Comparison of ENCODE assay signal across 24 cellular contexts in genomic region chr11:78330361-78330760, GRCh38.
"Had no signal": no experiment of that assay in that cellular context is flagged by ENCODE, and none has a peak within 500 bp of the region (broad histone marks: within the 10 kb centered on the region; RNA-seq: fewer than 3 reads in every experiment).

No MANE protein-coding gene starts in this region.

- DNase-seq: activated B cell treated with CpG ODN at 0.5 μM for 24 hours; activated CD4-positive, alpha-beta T cell treated with anti-CD3 and anti-CD28 coated beads, Interleukin-2, amount 50 U/mL, for 4 hours; activated effector memory CD4-positive, alpha-beta T cell treated with anti-CD3 and anti-CD28 coated beads, Interleukin-2, amount 50 U/mL, for 16 hours; activated naive CD4-positive, alpha-beta T cell treated with anti-CD3 and anti-CD28 coated beads for 36 hours; activated naive CD8-positive, alpha-beta T cell treated with anti-CD3 and anti-CD28 coated beads for 36 hours; activated T-cell treated with anti-CD3 and anti-CD28 coated beads, Interleukin-2, amount 50 U/mL, for 48 hours; adrenal gland; dermis blood vessel endothelial cell; effector CD8-positive, alpha-beta T cell; left ventricle myocardium inferior; mesendoderm; posterior cingulate gyrus; SK-N-SH; stimulated activated CD4-positive, alpha-beta T cell treated with anti-CD3 and anti-CD28 coated beads, Interleukin-12 subunit alpha, Interleukin-12 subunit beta, amount 100 ng/mL, for 4 hours; stimulated activated CD4-positive, alpha-beta T cell treated with anti-CD3 and anti-CD28 coated beads, Interleukin-4, amount 100 ng/mL, for 1 hour; stimulated activated naive CD8-positive, alpha-beta T cell treated with anti-CD3 and anti-CD28 coated beads, Interleukin-15, amount 100 ng/mL, for 72 hours; tibial artery; upper lobe of right lung had no signal

- H3K36me3 Mint-ChIP-seq: activated naive CD8-positive, alpha-beta T cell treated with anti-CD3 and anti-CD28 coated beads for 36 hours; natural killer cell treated with Interleukin-12 subunit alpha and Interleukin-12 subunit beta and Interleukin-15 and Interleukin-18, amount 100 ng/mL, for 72 hours had no signal

- H3K36me3 ChIP-seq: adrenal gland, ascending aorta, cardiac muscle cell, left ventricle myocardium inferior, tibial artery, upper lobe of right lung had no signal

- H3K9me3 Mint-ChIP-seq: activated B cell treated with CpG ODN at 0.5 μM for 24 hours; activated naive CD4-positive, alpha-beta T cell treated with anti-CD3 and anti-CD28 coated beads for 36 hours; activated naive CD8-positive, alpha-beta T cell treated with anti-CD3 and anti-CD28 coated beads for 36 hours; natural killer cell treated with Interleukin-12 subunit alpha and Interleukin-12 subunit beta and Interleukin-15 and Interleukin-18, amount 100 ng/mL, for 72 hours had no signal

- H3K27ac Mint-ChIP-seq: activated B cell treated with CpG ODN at 0.5 μM for 24 hours; activated naive CD4-positive, alpha-beta T cell treated with anti-CD3 and anti-CD28 coated beads for 36 hours; activated naive CD8-positive, alpha-beta T cell treated with anti-CD3 and anti-CD28 coated beads for 36 hours; brain; natural killer cell treated with Interleukin-12 subunit alpha and Interleukin-12 subunit beta and Interleukin-15 and Interleukin-18, amount 100 ng/mL, for 72 hours; stimulated activated naive CD8-positive, alpha-beta T cell treated with anti-CD3 and anti-CD28 coated beads, Interleukin-15, amount 100 ng/mL, for 72 hours had no signal

- H3K4me3 Mint-ChIP-seq: activated B cell treated with CpG ODN at 0.5 μM for 24 hours; activated naive CD4-positive, alpha-beta T cell treated with anti-CD3 and anti-CD28 coated beads for 36 hours; activated naive CD8-positive, alpha-beta T cell treated with anti-CD3 and anti-CD28 coated beads for 36 hours; brain; natural killer cell treated with Interleukin-12 subunit alpha and Interleukin-12 subunit beta and Interleukin-15 and Interleukin-18, amount 100 ng/mL, for 72 hours; stimulated activated naive CD8-positive, alpha-beta T cell treated with anti-CD3 and anti-CD28 coated beads, Interleukin-15, amount 100 ng/mL, for 72 hours had no signal

- ATAC-seq: natural killer cell treated with Interleukin-12 subunit alpha and Interleukin-12 subunit beta and Interleukin-15 and Interleukin-18, amount 100 ng/mL, for 72 hours; sciatic nerve; stimulated activated naive CD8-positive, alpha-beta T cell treated with anti-CD3 and anti-CD28 coated beads, Interleukin-15, amount 100 ng/mL, for 72 hours; upper lobe of right lung had no signal

- H3K27ac ChIP-seq: adrenal gland, ascending aorta, cardiac muscle cell, left ventricle myocardium inferior, skin epidermis, tibial artery, upper lobe of right lung had no signal

- H3K9me3 ChIP-seq: adrenal gland, ascending aorta, left ventricle myocardium inferior, SK-N-SH, tibial artery, upper lobe of right lung had no signal

- H3K27me3 Mint-ChIP-seq: activated B cell treated with CpG ODN at 0.5 μM for 24 hours; activated naive CD8-positive, alpha-beta T cell treated with anti-CD3 and anti-CD28 coated beads for 36 hours; brain; stimulated activated naive CD8-positive, alpha-beta T cell treated with anti-CD3 and anti-CD28 coated beads, Interleukin-15, amount 100 ng/mL, for 72 hours had no signal
